Comparison of ENCODE assay signal across 29 cellular contexts in genomic region chr5:16057277-16057676, GRCh38.
DNase-seq lines count a peak whose midpoint lies in the region; ATAC-seq and TF ChIP-seq lines count a peak whose summit lies in the region.
"Had no signal": no experiment of that assay in that cellular context is flagged by ENCODE, and none has a peak within 500 bp of the region (broad histone marks: within the 10 kb centered on the region; RNA-seq: fewer than 3 reads in every experiment).

No MANE protein-coding gene starts in this region.

- in situ Hi-C loops in GM23248 (cut with MboI): no loop called here

- H3F3A ChIP-seq in GM23248 (ENCODE audit: insufficient read depth): no peaks in the 10 kb centered on the region

- H3K36me3 ChIP-seq in GM23248 (ENCODE audit: low read depth) (no peaks in the 10 kb centered on the region), adipocyte (ENCODE audit: control insufficient read depth, insufficient read depth, low read length, severe bottlenecking) (no peaks in the 10 kb centered on the region), esophagus muscularis mucosa (no peaks in the 10 kb centered on the region)
- H3K36me3 ChIP-seq: BLaER1, cardiac muscle cell, Peyer's patch, SJCRH30, stomach, tibial artery had no signal

- DNase-seq in AG10803 (ENCODE audit: low read depth) (peak; percentile 53), GM23248 (peak; percentile 5), adipocyte (ENCODE audit: low read depth) (peak; percentile 12), foreskin melanocyte (peak; percentile 37), esophagus muscularis mucosa (ENCODE audit: extremely low spot score) (no peak), NCI-H345 (lab: John Stamatoyannopoulos, UW) (no peak)
- DNase-seq in activated T-cell treated with anti-CD3 and anti-CD28 coated beads, Interleukin-2, amount 50 U/mL, for 48 hours: no peak
- DNase-seq: activated CD4-positive, alpha-beta memory T cell treated with anti-CD3 and anti-CD28 coated beads for 36 hours; activated CD4-positive, CD25-positive, alpha-beta regulatory T cell treated with anti-CD3 and anti-CD28 coated beads, Interleukin-2, amount 50 U/mL, for 72 hours; activated CD8-positive, alpha-beta memory T cell treated with anti-CD3 and anti-CD28 coated beads, Interleukin-2, amount 50 U/mL, for 4 hours; activated naive CD4-positive, alpha-beta T cell treated with anti-CD3 and anti-CD28 coated beads, Interleukin-2, amount 10 ng/mL, durations not matched to agents 7 days and 5 days; amygdala; DMS53; midbrain; natural killer cell; NCI-H1092; NCI-H187; NCI-H526 treated with DMSO at 0.1 percent for 48 hours; Peyer's patch; SJCRH30; stimulated activated CD8-positive, alpha-beta memory T cell treated with anti-CD3 and anti-CD28 coated beads, Interleukin-4, amount 100 ng/mL, for 48 hours; stomach; tibial artery had no signal

- H3K27me3 ChIP-seq in GM23248 (replicated peaks; ENCODE audit: insufficient read depth): no peaks in the 10 kb centered on the region
- peaks cover 16% of the 10 kb centered on the region for H3K27me3 ChIP-seq in adipocyte (replicated peaks; ENCODE audit: control insufficient read depth, insufficient read depth, low read length)
- H3K27me3 ChIP-seq in esophagus muscularis mucosa: peaks cover 0 to 12% (median 0%) of the 10 kb centered on the region in 4 donors
- H3K27me3 ChIP-seq: BLaER1, cardiac muscle cell, Peyer's patch, SJCRH30, stomach, tibial artery had no signal

- 9 to 15% methylated on average over 1 of the region's 1 CpG for WGBS in GM23248 (ENCODE audit: low coverage in 1 of 2, low lambda C conversion rate in 2 of 2, missing lambda C conversion rate in 2 of 2), 2 experiments
- WGBS in esophagus muscularis mucosa: 19% methylated on average over 1 of the region's 1 CpG

- ATAC-seq in HG02678 (IDR thresholded peaks at IDR 0.05; ENCODE audit: unreplicated experiment): no peak
- ATAC-seq: GM12878, natural killer cell had no signal

- H3K9ac ChIP-seq in GM23248 (no peak overlapping the region), adipocyte (ENCODE audit: low read length) (no peak overlapping the region)
- H3K9ac ChIP-seq: BLaER1 had no signal

- H3K9me3 ChIP-seq in GM23248 (ENCODE audit: low read depth) (no peaks in the 10 kb centered on the region), adipocyte (ENCODE audit: control insufficient read depth, low read length) (no peaks in the 10 kb centered on the region), esophagus muscularis mucosa (no peaks in the 10 kb centered on the region)
- H3K9me3 ChIP-seq: BLaER1, Peyer's patch, SJCRH30, tibial artery had no signal

- no peak overlapping the region for H3K4me3 ChIP-seq in AG10803 (ENCODE audit: low read length)
- no peak overlapping the region for H3K4me3 ChIP-seq in GM23248
- H3K4me3 ChIP-seq in adipocyte (ENCODE audit: low read length): no peak overlapping the region
- H3K4me3 ChIP-seq in esophagus muscularis mucosa: no peak overlapping the region
- H3K4me3 ChIP-seq: BLaER1, cardiac muscle cell, coronary artery, GM12878, Peyer's patch, SJCRH30, skin epidermis, stomach, tibial artery had no signal

- TF ChIP-seq EP300 in esophagus muscularis mucosa (IDR thresholded peaks at IDR 0.05): no peak

- H3K4me1 ChIP-seq in GM23248 (ENCODE audit: insufficient read depth) (no peaks in the 10 kb centered on the region), adipocyte (ENCODE audit: control insufficient read depth, insufficient read depth, low read length) (no peaks in the 10 kb centered on the region), esophagus muscularis mucosa (no peaks in the 10 kb centered on the region)
- H3K4me1 ChIP-seq: BLaER1, Peyer's patch, SJCRH30, stomach, tibial artery had no signal

- H3K79me2 ChIP-seq in GM23248 (ENCODE audit: insufficient read depth): no peaks in the 10 kb centered on the region

- H3K4me2 ChIP-seq in GM23248 (ENCODE audit: unreplicated experiment): no peak overlapping the region
- H3K4me2 ChIP-seq: BLaER1 had no signal

- intact Hi-C loops in esophagus muscularis mucosa (cut with DNase I): no loop called here

- TF ChIP-seq CTCF in AG10803 (conservative IDR thresholded peaks at IDR 0.05; ENCODE audit: low read length): no peak
- no peak for TF ChIP-seq CTCF in esophagus muscularis mucosa (IDR thresholded peaks at IDR 0.05)

- H3K9me2 ChIP-seq in GM23248 (ENCODE audit: insufficient read depth): no peaks in the 10 kb centered on the region

- no peaks in the 10 kb centered on the region for H4K20me1 ChIP-seq in GM23248 (ENCODE audit: insufficient read depth)
- H4K20me1 ChIP-seq: BLaER1 had no signal

- H2AFZ ChIP-seq in GM23248: no peak overlapping the region

- TF ChIP-seq POLR2A in esophagus muscularis mucosa (IDR thresholded peaks at IDR 0.05; ENCODE audit: low read depth): no peak

- H3K27ac ChIP-seq in GM23248: no peak overlapping the region
- H3K27ac ChIP-seq in esophagus muscularis mucosa (replicated peaks in 1 of 4): no peak overlapping the region
- H3K27ac ChIP-seq: BLaER1, cardiac muscle cell, coronary artery, Peyer's patch, SJCRH30, skin epidermis, stomach, tibial artery had no signal

Comparison
In these comparisons a context has a peak if more than half of its experiments do, and no peak if none do; other contexts are left out.
1. DNase-seq: peak in AG10803 (single experiment), GM23248 (single experiment), adipocyte (single experiment) and foreskin melanocyte (single experiment); none in esophagus muscularis mucosa (single experiment), NCI-H345 (single experiment) and activated T-cell treated with anti-CD3 and anti-CD28 coated beads, Interleukin-2, amount 50 U/mL, for 48 hours (0 of 2).